Comparison of ENCODE assay signal across 1 cellular context in the genomic region with DNA sequence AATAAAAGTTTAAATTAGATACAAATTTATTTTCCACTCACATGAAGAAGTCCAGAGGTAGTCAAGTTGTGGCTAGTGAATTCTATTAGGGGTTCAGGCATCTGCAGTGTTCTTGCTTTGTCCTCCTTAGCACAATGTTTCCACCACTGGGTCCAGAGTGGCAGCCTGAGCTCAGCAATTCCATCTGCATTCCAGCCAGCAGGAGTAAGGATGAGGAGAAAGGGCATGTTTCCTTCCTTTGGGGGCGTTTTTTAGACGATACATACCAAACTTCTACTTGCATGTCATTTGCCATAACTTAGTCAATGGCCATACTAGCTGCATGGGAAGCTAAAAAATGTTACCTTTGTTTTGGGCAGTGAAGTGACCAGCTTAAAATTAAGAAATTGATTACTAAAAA.
A peak's percentile ranks its signal among the peaks of the same experiment; 100 is the strongest.
TF ChIP-seq lines count a peak whose summit lies in the region.

No MANE protein-coding gene starts in this region.

TF ChIP-seq in H1, 55 proteins besides CTCF, POLR2A, EP300 and RAD21:
- TF ChIP-seq NRF1 (IDR thresholded peaks at IDR 0.05; ENCODE audit: low read depth, low read length): no peak
- peak; percentile 69 for TF ChIP-seq TEAD4 (IDR thresholded peaks at IDR 0.05; ENCODE audit: low read depth, low read length)
